In genomic region chr10:17216217-17216900, GRCh38 we compare ENCODE assay signal across 8 cellular contexts. TPM values are rescaled to one million over a fixed set of nuclear protein-coding genes. Genes with fewer than 3 reads are reported as not detected.
DNase-seq lines count a peak whose midpoint lies in the region; ATAC-seq and TF ChIP-seq lines count a peak whose summit lies in the region.

No MANE protein-coding gene starts in this region.

- no peak overlapping the region for H3K4me3 ChIP-seq in lower lobe of right lung

- peak overlapping the region; percentile 83 for H3K27ac ChIP-seq in lower lobe of right lung

- H3K27me3 Mint-ChIP-seq in activated CD8-positive, alpha-beta memory T cell treated with anti-CD3 and anti-CD28 coated beads, Interleukin-2, amount 10 ng/mL, durations not matched to agents 7 days and 5 days: no peaks in the 10 kb centered on the region
- H3K27me3 Mint-ChIP-seq in MCF 10A (ENCODE audit: insufficient read depth, unreplicated experiment): no peaks in the 10 kb centered on the region

- TF ChIP-seq CTCF in MCF 10A (IDR thresholded peaks at IDR 0.05; ENCODE audit: unreplicated experiment): no peak
- TF ChIP-seq CTCF in lower lobe of right lung (IDR thresholded peaks at IDR 0.05): no peak

- POLR2A ChIA-PET in MCF 10A (lab: Yijun Ruan, JAX): interaction anchor here (0.7 to 5.0 kb wide), 7 partner anchors 9 to 368 kb away, joined by 3 to 56 read pairs (median 4); partner anchors contain the start of genes TRDMT1 and VIM

- no peaks in the 10 kb centered on the region for H3K9me3 Mint-ChIP-seq in activated CD8-positive, alpha-beta memory T cell treated with anti-CD3 and anti-CD28 coated beads, Interleukin-2, amount 10 ng/mL, durations not matched to agents 7 days and 5 days (ENCODE audit: low read depth)
- no peaks in the 10 kb centered on the region for H3K9me3 Mint-ChIP-seq in MCF 10A (ENCODE audit: unreplicated experiment)

- peak; percentile 72 for DNase-seq in activated CD8-positive, alpha-beta memory T cell treated with anti-CD3 and anti-CD28 coated beads, Interleukin-2, amount 10 ng/mL, durations not matched to agents 7 days and 5 days
- no peak for DNase-seq in activated CD8-positive, alpha-beta memory T cell treated with anti-CD3 and anti-CD28 coated beads, Interleukin-2, amount 50 U/mL, for 4 hours
- DNase-seq in NOMO-1 (lab: John Stamatoyannopoulos, UW; ENCODE audit: unreplicated experiment in 2 of 2): peak; percentile 94 to 99
- DNase-seq in MCF 10A (ENCODE audit: unreplicated experiment): peak; percentile 87
- DNase-seq in lower lobe of right lung: peak; percentile 49
- DNase-seq in NCI-H2196 (lab: John Stamatoyannopoulos, UW; ENCODE audit: unreplicated experiment): no peak
- no peak for DNase-seq in DMS 273 (lab: John Stamatoyannopoulos, UW; ENCODE audit: unreplicated experiment)

- intact Hi-C loops in MCF 10A (cut with micrococcal nuclease) (loop anchor here (1.0 kb wide), 2 partner anchors 12 to 15 kb away; partner anchors contain the start of genes TRDMT1 and VIM), lower lobe of right lung (cut with DNase I) (no loop called here)

- no TSS peak for BruUV-seq in MCF 10A (replicated peaks; lab: Mats Ljungman, UMichigan)

- CTCF ChIA-PET in activated CD8-positive, alpha-beta memory T cell treated with anti-CD3 and anti-CD28 coated beads, Interleukin-2, amount 10 ng/mL, durations not matched to agents 7 days and 5 days (lab: Charles Lee): interaction anchor here (1.0 to 2.7 kb wide), 5 partner anchors 10 to 191 kb away, joined by 3 to 42 read pairs (median 8); partner anchors contain the start of genes TRDMT1 and VIM
- CTCF ChIA-PET in MCF 10A (lab: Yijun Ruan, JAX): interaction anchor here (0.7 to 1.9 kb wide), 5 partner anchors 13 to 17 kb away, joined by 3 to 11 read pairs (median 4); partner anchors contain the start of gene TRDMT1

- peak overlapping the region; percentile 44 for H3K4me3 Mint-ChIP-seq in activated CD8-positive, alpha-beta memory T cell treated with anti-CD3 and anti-CD28 coated beads, Interleukin-2, amount 10 ng/mL, durations not matched to agents 7 days and 5 days
- peak overlapping the region; percentile 19 for H3K4me3 Mint-ChIP-seq in MCF 10A (ENCODE audit: unreplicated experiment)

- no peaks in the 10 kb centered on the region for H3K27me3 ChIP-seq in lower lobe of right lung (ENCODE audit: low read depth)

- H3K36me3 Mint-ChIP-seq in activated CD8-positive, alpha-beta memory T cell treated with anti-CD3 and anti-CD28 coated beads, Interleukin-2, amount 10 ng/mL, durations not matched to agents 7 days and 5 days: peaks cover 28% of the 10 kb centered on the region
- H3K36me3 Mint-ChIP-seq in MCF 10A (ENCODE audit: insufficient read depth, unreplicated experiment): no peaks in the 10 kb centered on the region

- H3K36me3 ChIP-seq in lower lobe of right lung: no peaks in the 10 kb centered on the region

- no peaks in the 10 kb centered on the region for H3K9me3 ChIP-seq in lower lobe of right lung

- peak; percentile 98 for ATAC-seq in activated CD8-positive, alpha-beta memory T cell treated with anti-CD3 and anti-CD28 coated beads, Interleukin-2, amount 10 ng/mL, durations not matched to agents 7 days and 5 days
- ATAC-seq in HG02642 (IDR thresholded peaks at IDR 0.05; ENCODE audit: poor library complexity, unreplicated experiment): peak; percentile 99
- peak; percentile 89 to 94 for ATAC-seq in lower lobe of right lung

- peak overlapping the region; percentile 96 for H3K27ac Mint-ChIP-seq in activated CD8-positive, alpha-beta memory T cell treated with anti-CD3 and anti-CD28 coated beads, Interleukin-2, amount 10 ng/mL, durations not matched to agents 7 days and 5 days
- peak overlapping the region; percentile 95 for H3K27ac Mint-ChIP-seq in MCF 10A (ENCODE audit: low read depth, unreplicated experiment)

- H3K4me1 Mint-ChIP-seq in activated CD8-positive, alpha-beta memory T cell treated with anti-CD3 and anti-CD28 coated beads, Interleukin-2, amount 10 ng/mL, durations not matched to agents 7 days and 5 days: peaks cover 66% of the 10 kb centered on the region
- peaks cover 28% of the 10 kb centered on the region for H3K4me1 Mint-ChIP-seq in MCF 10A (ENCODE audit: insufficient read depth, unreplicated experiment)

- H3K4me1 ChIP-seq in lower lobe of right lung: peaks cover 27% of the 10 kb centered on the region

RNA-seq across cellular contexts. Expression of gene VIM, which starts 11.7 kb away (rescaled TPM):
- total RNA-seq in activated CD8-positive, alpha-beta memory T cell treated with anti-CD3 and anti-CD28 coated beads, Interleukin-2, amount 10 ng/mL, durations not matched to agents 7 days and 5 days: 1,000 to 10,000 TPM; 1,771 to 2,143 TPM
- total RNA-seq in MCF 10A (2022): 1,413 and 1,430 TPM in 2 replicates
- 1,797 TPM for total RNA-seq in lower lobe of right lung

RNA-seq across cellular contexts. Expression of gene TRDMT1, which starts 14.9 kb away (rescaled TPM):
- total RNA-seq in activated CD8-positive, alpha-beta memory T cell treated with anti-CD3 and anti-CD28 coated beads, Interleukin-2, amount 10 ng/mL, durations not matched to agents 7 days and 5 days: 1 to 10 TPM; 7.7 to 9.2 TPM
- total RNA-seq in MCF 10A (2022) (5.4 and 8.7 TPM in 2 replicates), lower lobe of right lung (7.9 TPM)

Comparison
In these comparisons a context has a peak if more than half of its experiments do, and no peak if none do; other contexts are left out.
1. DNase-seq: peak in activated CD8-positive, alpha-beta memory T cell treated with anti-CD3 and anti-CD28 coated beads, Interleukin-2, amount 10 ng/mL, durations not matched to agents 7 days and 5 days (single experiment), NOMO-1 (2 of 2), MCF 10A (single experiment) and lower lobe of right lung (single experiment); none in activated CD8-positive, alpha-beta memory T cell treated with anti-CD3 and anti-CD28 coated beads, Interleukin-2, amount 50 U/mL, for 4 hours (single experiment), NCI-H2196 (single experiment) and DMS 273 (single experiment).
2. Peak in every context shown above with its lines, with median percentiles within 50 percentile points of each other: ATAC-seq.